In the genomic region with DNA sequence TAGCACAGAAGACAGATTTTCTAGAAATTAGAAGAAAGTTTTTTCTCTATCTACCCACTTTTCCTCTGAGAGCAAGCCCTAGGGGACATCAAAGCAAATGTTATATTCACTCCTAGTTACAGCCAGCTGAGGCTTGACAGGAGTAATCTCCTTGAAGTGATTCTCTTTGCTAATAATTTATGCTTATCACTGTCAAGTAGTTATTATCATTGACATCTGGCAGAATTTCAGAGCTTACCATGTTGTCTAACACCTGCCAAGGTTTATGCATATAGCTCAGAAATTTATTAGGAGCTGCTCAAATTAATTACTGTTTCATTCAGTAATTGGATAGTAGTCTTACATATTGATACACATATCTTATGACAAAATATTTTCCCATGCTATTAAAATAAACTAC, we compare ENCODE assay signal across 14 cellular contexts.
"Had no signal": no experiment of that assay in that cellular context is flagged by ENCODE, and none has a peak within 500 bp of the region (broad histone marks: within the 10 kb centered on the region; RNA-seq: fewer than 3 reads in every experiment).

No MANE protein-coding gene starts in this region.

- DNase-seq: effector CD8-positive, alpha-beta T cell; endodermal cell; foreskin fibroblast; gastrocnemius medialis; head of caudate nucleus; mesenchymal stem cell; mucosa of descending colon; naive B cell; right lobe of liver; small intestine; stimulated activated CD4-positive, alpha-beta T cell treated with anti-CD3 and anti-CD28 coated beads, Interleukin-15, amount 100 ng/mL, for 24 hours; stimulated activated CD4-positive, alpha-beta T cell treated with anti-CD3 and anti-CD28 coated beads, Interleukin-2, amount 100 ng/mL, for 48 hours; stimulated activated naive B cell treated with anti-CD40 and anti-IgM and Interleukin-4, amounts not matched to agents 10 μg/mL and 1 μg/mL and 100 μg/mL, for 72 hours; upper lobe of left lung had no signal
